Comparison of ENCODE assay signal across 8 cellular contexts in the genomic region with DNA sequence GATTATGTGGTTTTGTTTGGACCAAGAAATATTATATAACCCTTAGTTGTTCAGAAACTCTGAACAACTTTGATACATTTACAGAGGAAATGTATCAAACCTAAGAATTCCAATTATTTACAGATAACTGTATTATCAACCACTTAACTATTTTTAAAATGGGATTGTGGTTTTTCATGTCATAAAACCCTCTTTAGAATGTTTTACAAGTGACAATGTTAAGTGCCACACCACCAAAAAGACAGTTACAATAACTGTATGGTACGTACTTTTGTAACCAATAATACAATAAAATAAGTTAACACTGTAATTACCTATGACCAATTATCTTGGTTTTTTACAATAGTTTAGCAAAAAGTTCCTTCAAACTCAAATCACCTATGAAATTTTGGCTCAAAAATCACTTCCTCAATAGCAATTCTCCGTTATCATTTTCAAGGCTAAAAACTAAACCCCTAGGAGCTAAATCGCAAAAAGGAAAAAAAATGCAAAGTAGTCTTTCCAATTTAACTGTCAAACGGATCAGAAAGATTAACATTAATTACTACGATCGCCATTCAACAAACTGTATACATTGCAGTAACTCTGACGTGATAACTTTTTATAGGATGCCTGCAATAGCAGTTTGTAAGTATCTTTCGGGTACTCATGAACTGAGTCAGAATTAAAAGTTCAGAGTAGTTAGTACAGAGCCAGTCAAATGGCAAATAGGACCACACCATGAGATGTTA. TPM values are rescaled to one million over a fixed set of nuclear protein-coding genes. Genes with fewer than 3 reads are reported as not detected.
A peak's percentile ranks its signal among the peaks of the same experiment; 100 is the strongest.
DNase-seq lines count a peak whose midpoint lies in the region; ATAC-seq and TF ChIP-seq lines count a peak whose summit lies in the region.

No MANE protein-coding gene starts in this region.

- TF ChIP-seq CTCF in activated CD8-positive, alpha-beta T cell treated with anti-CD3 and anti-CD28 coated beads for 36 hours (IDR thresholded peaks at IDR 0.05) = no peak
- no peak for TF ChIP-seq CTCF in transverse colon (IDR thresholded peaks at IDR 0.05)

- CTCF ChIA-PET in activated CD8-positive, alpha-beta T cell treated with anti-CD3 and anti-CD28 coated beads for 36 hours (lab: Charles Lee) = no interaction called here

- no peaks in the 10 kb centered on the region for H3K9me3 ChIP-seq in transverse colon

- no peaks in the 10 kb centered on the region for H3K9me3 Mint-ChIP-seq in activated T-cell treated with anti-CD3 and anti-CD28 coated beads, Interleukin-2, amount 50 U/mL, for 72 hours
- no peaks in the 10 kb centered on the region for H3K9me3 Mint-ChIP-seq in activated CD8-positive, alpha-beta T cell treated with anti-CD3 and anti-CD28 coated beads for 36 hours

- H3K27me3 ChIP-seq in layer of hippocampus (ENCODE audit: control insufficient read depth, insufficient read depth, low read length) (no peaks in the 10 kb centered on the region), transverse colon (no peaks in the 10 kb centered on the region)

- peak overlapping the region; percentile 65 to 98 (median 87) for H3K4me3 ChIP-seq in transverse colon

- no peaks in the 10 kb centered on the region for H3K36me3 ChIP-seq in transverse colon

- TF ChIP-seq EP300 in transverse colon (IDR thresholded peaks at IDR 0.05; ENCODE audit: low read depth) = no peak

- in situ Hi-C loops in transverse colon (cut with MboI; ENCODE audit: low pct_ligation_motif_present in 1 of 4, low pct_unique_long_range_greater_than_20kb in 1 of 4, low sequenced_read_pairs in 3 of 4) = loop anchor here in 1 of 4 donors (10.0 kb wide), 1 partner anchor 65 kb away; no protein-coding TSS in a partner anchor

- H3K27ac Mint-ChIP-seq in activated T-cell treated with anti-CD3 and anti-CD28 coated beads, Interleukin-2, amount 50 U/mL, for 72 hours = peak overlapping the region; percentile 99
- H3K27ac Mint-ChIP-seq in activated CD8-positive, alpha-beta T cell treated with anti-CD3 and anti-CD28 coated beads for 36 hours = peak overlapping the region; percentile 98

- DNase-seq in activated T-cell treated with anti-CD3 and anti-CD28 coated beads, Interleukin-2, amount 50 U/mL, for 72 hours = no peak
- no peak for DNase-seq in activated T-cell treated with anti-CD3 and anti-CD28 coated beads, Interleukin-2, amount 50 U/mL, for 48 hours
- no peak for DNase-seq in activated CD8-positive, alpha-beta T cell treated with anti-CD3 and anti-CD28 coated beads for 36 hours
- DNase-seq in transverse colon (no peak), NCI-H524 (lab: John Stamatoyannopoulos, UW) (no peak), HPDE6-E6E7 (ENCODE audit: extremely low spot score) (no peak)
- DNase-seq in stimulated activated CD8-positive, alpha-beta memory T cell treated with anti-CD3 and anti-CD28 coated beads, Interleukin-4, amount 100 ng/mL, for 48 hours = no peak

- no peaks in the 10 kb centered on the region for H3K27me3 Mint-ChIP-seq in activated T-cell treated with anti-CD3 and anti-CD28 coated beads, Interleukin-2, amount 50 U/mL, for 72 hours (ENCODE audit: low read depth)
- no peaks in the 10 kb centered on the region for H3K27me3 Mint-ChIP-seq in activated CD8-positive, alpha-beta T cell treated with anti-CD3 and anti-CD28 coated beads for 36 hours

- H3K4me1 ChIP-seq in transverse colon = peaks cover 21 to 60% (median 31%) of the 10 kb centered on the region in 4 donors

- peak in 1 of 2 donors; percentile 10 for ATAC-seq in activated T-cell treated with anti-CD3 and anti-CD28 coated beads, Interleukin-2, amount 50 U/mL, for 72 hours (replicated peaks in 1 of 2)
- no peak for ATAC-seq in activated CD8-positive, alpha-beta T cell treated with anti-CD3 and anti-CD28 coated beads for 36 hours

- intact Hi-C loops in activated CD8-positive, alpha-beta T cell treated with anti-CD3 and anti-CD28 coated beads for 36 hours (cut with micrococcal nuclease) = loop anchor here (5.0 to 10.0 kb wide), 3 partner anchors 38 to 115 kb away; no protein-coding TSS in a partner anchor
- intact Hi-C loops in transverse colon (cut with DNase I; ENCODE audit: low total_unique reads) = loop anchor here (10.0 kb wide), 1 partner anchor 105 kb away; no protein-coding TSS in a partner anchor

- POLR2A ChIA-PET in activated CD8-positive, alpha-beta T cell treated with anti-CD3 and anti-CD28 coated beads for 36 hours (lab: Charles Lee) = no interaction called here

- TF ChIP-seq POLR2A in transverse colon (IDR thresholded peaks at IDR 0.05) = no peak

- peaks cover 5 to 7% of the 10 kb centered on the region in 2 donors for H3K36me3 Mint-ChIP-seq in activated T-cell treated with anti-CD3 and anti-CD28 coated beads, Interleukin-2, amount 50 U/mL, for 72 hours (ENCODE audit: insufficient read depth in 2 of 2)
- peaks cover 5% of the 10 kb centered on the region for H3K36me3 Mint-ChIP-seq in activated CD8-positive, alpha-beta T cell treated with anti-CD3 and anti-CD28 coated beads for 36 hours (ENCODE audit: low read depth)

- 0 to 1% methylated on average over 8 of the region's 8 CpGs for WGBS in transverse colon (ENCODE audit: low coverage in 1 of 2), 2 donors

- H3K4me3 Mint-ChIP-seq in activated T-cell treated with anti-CD3 and anti-CD28 coated beads, Interleukin-2, amount 50 U/mL, for 72 hours = no peak overlapping the region
- no peak overlapping the region for H3K4me3 Mint-ChIP-seq in activated CD8-positive, alpha-beta T cell treated with anti-CD3 and anti-CD28 coated beads for 36 hours

- no peaks in the 10 kb centered on the region for H3K4me1 Mint-ChIP-seq in activated T-cell treated with anti-CD3 and anti-CD28 coated beads, Interleukin-2, amount 50 U/mL, for 72 hours (ENCODE audit: low read depth)
- peaks cover 17% of the 10 kb centered on the region for H3K4me1 Mint-ChIP-seq in activated CD8-positive, alpha-beta T cell treated with anti-CD3 and anti-CD28 coated beads for 36 hours (ENCODE audit: low read depth)

- peak overlapping the region; percentile 94 for H3K27ac ChIP-seq in layer of hippocampus (ENCODE audit: low read depth, low read length)
- peak overlapping the region; percentile 93 to 99 (median 98) for H3K27ac ChIP-seq in transverse colon

RNA-seq across cellular contexts. Expression of gene ROCK1, which starts 1.5 kb away (rescaled TPM):
- total RNA-seq in activated T-cell treated with anti-CD3 and anti-CD28 coated beads, Interleukin-2, amount 50 U/mL, for 72 hours = 10 to 100 TPM; 62.5 to 67.5 TPM
- total RNA-seq in activated CD8-positive, alpha-beta T cell treated with anti-CD3 and anti-CD28 coated beads for 36 hours = 10 to 100 TPM; 45.6 to 49.4 TPM
- 10 to 100 TPM; 23.9 to 59.5 (median 39.6) TPM for total RNA-seq in transverse colon
